8 cellular contexts compared by ENCODE assay signal in genomic region chr15:41543521-41543870, GRCh38. TPM values are rescaled to one million over a fixed set of nuclear protein-coding genes. Genes with fewer than 3 reads are reported as not detected.
DNase-seq lines count a peak whose midpoint lies in the region; ATAC-seq and TF ChIP-seq lines count a peak whose summit lies in the region.

No MANE protein-coding gene starts in this region.

- peak overlapping the region; percentile 90 for H3K4me2 ChIP-seq in SU-DHL-6 (ENCODE audit: low read depth, low read length, poor library complexity, severe bottlenecking)

- H2AFZ ChIP-seq in SU-DHL-6 (ENCODE audit: low read depth, low read length, severe bottlenecking), result peak overlapping the region; percentile 88

- peak; percentile 17 for ATAC-seq in GM18907 (IDR thresholded peaks at IDR 0.05; ENCODE audit: unreplicated experiment)

- H3K4me1 ChIP-seq in sigmoid colon, result peaks cover 0 to 12% (median 6%) of the 10 kb centered on the region in 4 donors

- peak overlapping the region; percentile 81 for H3K4me3 ChIP-seq in SU-DHL-6 (ENCODE audit: insufficient read depth, low read length, poor library complexity, severe bottlenecking)
- peak overlapping the region; percentile 99 for H3K4me3 ChIP-seq in foreskin fibroblast (ENCODE audit: low read depth in 1 of 2, low read length in 2 of 2)
- H3K4me3 ChIP-seq in sigmoid colon, result peak overlapping the region; percentile 79 to 91 (median 86)

- intact Hi-C loops in sigmoid colon (cut with DNase I), result no loop called here

- 3 to 7% methylated on average over 8 of the region's 8 CpGs for WGBS in sigmoid colon, 2 donors

- H3K9me3 ChIP-seq in SU-DHL-6 (ENCODE audit: insufficient read depth, low read length) (no peaks in the 10 kb centered on the region), sigmoid colon (no peaks in the 10 kb centered on the region)

- H4K20me1 ChIP-seq in SU-DHL-6 (ENCODE audit: low read depth, low read length), result no peaks in the 10 kb centered on the region

- peak overlapping the region; percentile 76 for H3K9ac ChIP-seq in SU-DHL-6 (ENCODE audit: low read length)

- H3K27ac ChIP-seq in SU-DHL-6 (ENCODE audit: low read depth, low read length), result no peak overlapping the region
- peak overlapping the region; percentile 61 to 78 (median 76) for H3K27ac ChIP-seq in sigmoid colon

- H3K9me2 ChIP-seq in SU-DHL-6 (replicated peaks; ENCODE audit: insufficient read depth, low read length), result no peaks in the 10 kb centered on the region

- no peaks in the 10 kb centered on the region for H3F3A ChIP-seq in SU-DHL-6 (ENCODE audit: insufficient read depth)

- DNase-seq in foreskin fibroblast, result no peak
- no peak for DNase-seq in sigmoid colon
- no peak for DNase-seq in hippocampal formation (lab: John Stamatoyannopoulos, UW)
- DNase-seq in effector CD8-positive, alpha-beta T cell (lab: John Stamatoyannopoulos, UW), result no peak
- no peak for DNase-seq in SKM-1 treated with dmso at 0.1 percent for 144 hours (lab: John Stamatoyannopoulos, UW; ENCODE audit: unreplicated experiment)
- no peak for DNase-seq in activated CD4-positive, alpha-beta T cell treated with anti-CD3 and anti-CD28 coated beads for 48 hours

- H3K36me3 ChIP-seq in SU-DHL-6 (ENCODE audit: low read length), result no peaks in the 10 kb centered on the region
- no peaks in the 10 kb centered on the region for H3K36me3 ChIP-seq in sigmoid colon

- H3K27me3 ChIP-seq in SU-DHL-6 (ENCODE audit: low read length), result no peaks in the 10 kb centered on the region
- no peaks in the 10 kb centered on the region for H3K27me3 ChIP-seq in sigmoid colon

- H3K79me2 ChIP-seq in SU-DHL-6 (ENCODE audit: insufficient read depth, low read length), result peaks cover 11% of the 10 kb centered on the region; the same call in 1 of the 2 replicates

- TF ChIP-seq POLR2A in sigmoid colon (IDR thresholded peaks at IDR 0.05), result no peak

- no peak for TF ChIP-seq EP300 in sigmoid colon (IDR thresholded peaks at IDR 0.05)

- TF ChIP-seq CTCF in SU-DHL-6 (IDR thresholded peaks at IDR 0.05; ENCODE audit: insufficient read depth, low read length, poor library complexity, severe bottlenecking) (no peak), foreskin fibroblast (IDR thresholded peaks at IDR 0.05; ENCODE audit: low read depth, low read length) (no peak), sigmoid colon (IDR thresholded peaks at IDR 0.05) (no peak)

RNA-seq across cellular contexts. Expression of gene RPAP1, which starts 0.6 kb away (rescaled TPM):
- total RNA-seq in sigmoid colon, result 10 to 100 TPM; 13.8 to 22.2 (median 15.4) TPM
- polyA plus RNA-seq in sigmoid colon, result 10 to 100 TPM in 1 of 3 donors, 1 to 10 TPM in 2; 4.2 to 18.8 (median 4.2) TPM

RNA-seq across cellular contexts. Expression of gene TYRO3, which starts 15.5 kb away (rescaled TPM):
- 1 to 10 TPM; 3.9 to 6.6 (median 4.3) TPM for total RNA-seq in sigmoid colon
- 1 to 10 TPM; 1.4 to 4.4 (median 1.8) TPM for polyA plus RNA-seq in sigmoid colon

RNA-seq across cellular contexts. Expression of gene LTK, which starts 29.9 kb away (rescaled TPM):
- total RNA-seq in sigmoid colon, result 1 to 10 TPM in 3 of 4 donors, not detected in 1; 1.6 to 2.5 (median 1.8) TPM
- 1 to 10 TPM; 4.1 to 4.8 (median 4.6) TPM for polyA plus RNA-seq in sigmoid colon

RNA-seq across cellular contexts. Expression of gene ITPKA, which starts 49.8 kb away (rescaled TPM):
- 1 to 10 TPM in 2 of 4 donors, under 1 TPM in 1, not detected in 1; 0.49 to 1.4 (median 1.4) TPM for total RNA-seq in sigmoid colon
- 10 to 100 TPM; 11.3 to 52.9 (median 28.4) TPM for polyA plus RNA-seq in sigmoid colon
